1 cellular context compared by ENCODE assay signal in the genomic region with DNA sequence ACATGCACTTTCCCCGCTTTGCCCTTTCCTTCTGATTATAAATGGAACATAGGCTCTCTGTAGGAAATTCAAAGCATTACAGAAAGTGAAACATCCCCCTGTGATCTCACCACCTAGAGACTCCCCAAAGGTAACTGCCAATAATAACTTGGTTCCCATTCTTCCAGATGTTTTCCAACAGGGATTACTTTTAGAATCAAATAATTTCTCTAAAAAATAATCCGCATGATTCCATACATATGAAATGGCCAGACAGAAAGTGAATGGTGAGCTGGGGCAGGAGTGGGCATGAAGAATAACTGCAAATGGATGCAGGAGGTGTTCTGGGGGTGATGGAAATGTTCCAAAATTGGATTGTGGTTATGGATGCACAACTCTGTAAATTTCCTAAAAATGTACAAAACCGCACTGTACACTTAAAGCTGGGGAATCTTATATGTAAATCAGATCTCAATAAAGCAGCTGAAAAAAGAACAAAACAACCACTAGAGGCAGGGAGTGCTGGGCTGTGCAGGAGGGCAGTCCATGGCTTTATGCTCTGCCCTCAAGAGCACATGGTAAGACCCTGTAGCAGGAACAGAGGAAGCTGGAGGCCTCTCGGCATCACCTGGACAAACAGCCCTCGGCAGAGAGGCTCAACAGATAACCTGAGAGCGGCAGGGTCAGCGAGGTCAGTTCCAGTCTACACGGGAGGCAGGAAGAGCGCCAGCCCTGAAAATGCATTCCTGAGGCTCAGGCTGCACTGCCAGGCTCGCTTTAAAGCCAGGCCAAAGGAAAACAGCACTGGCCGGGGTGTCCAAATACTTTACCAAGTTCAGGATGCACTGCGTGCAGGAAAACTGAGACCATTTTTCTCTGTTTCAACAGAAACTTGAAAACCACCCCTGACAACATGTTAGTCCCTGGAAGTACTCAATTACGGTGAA.
A peak's percentile ranks its signal among the peaks of the same experiment; 100 is the strongest.
TF ChIP-seq lines count a peak whose summit lies in the region.

No MANE protein-coding gene starts in this region.

TF ChIP-seq in HepG2, 621 proteins besides CTCF, POLR2A, EP300 and RAD21 (continued from another document and continues in another):
- TF ChIP-seq ZNF777 (CRISPR knock-in tag; IDR thresholded peaks at IDR 0.05) = no peak
- no peak for TF ChIP-seq ATRX (CRISPR knock-in tag; IDR thresholded peaks at IDR 0.05; ENCODE audit: borderline replicate concordance)
- TF ChIP-seq, protein P1, sequence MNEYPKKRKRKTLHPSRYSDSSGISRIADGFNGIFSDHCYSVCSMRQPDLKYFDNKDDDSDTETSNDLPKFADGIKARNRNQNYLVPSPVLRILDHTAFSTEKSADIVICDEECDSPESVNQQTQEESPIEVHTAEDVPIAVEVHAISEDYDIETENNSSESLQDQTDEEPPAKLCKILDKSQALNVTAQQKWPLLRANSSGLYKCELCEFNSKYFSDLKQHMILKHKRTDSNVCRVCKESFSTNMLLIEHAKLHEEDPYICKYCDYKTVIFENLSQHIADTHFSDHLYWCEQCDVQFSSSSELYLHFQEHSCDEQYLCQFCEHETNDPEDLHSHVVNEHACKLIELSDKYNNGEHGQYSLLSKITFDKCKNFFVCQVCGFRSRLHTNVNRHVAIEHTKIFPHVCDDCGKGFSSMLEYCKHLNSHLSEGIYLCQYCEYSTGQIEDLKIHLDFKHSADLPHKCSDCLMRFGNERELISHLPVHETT (CRISPR knock-in tag; conservative IDR thresholded peaks at IDR 0.05) = no peak; the same call in 1 of the 2 replicates
- TF ChIP-seq, protein P2, sequence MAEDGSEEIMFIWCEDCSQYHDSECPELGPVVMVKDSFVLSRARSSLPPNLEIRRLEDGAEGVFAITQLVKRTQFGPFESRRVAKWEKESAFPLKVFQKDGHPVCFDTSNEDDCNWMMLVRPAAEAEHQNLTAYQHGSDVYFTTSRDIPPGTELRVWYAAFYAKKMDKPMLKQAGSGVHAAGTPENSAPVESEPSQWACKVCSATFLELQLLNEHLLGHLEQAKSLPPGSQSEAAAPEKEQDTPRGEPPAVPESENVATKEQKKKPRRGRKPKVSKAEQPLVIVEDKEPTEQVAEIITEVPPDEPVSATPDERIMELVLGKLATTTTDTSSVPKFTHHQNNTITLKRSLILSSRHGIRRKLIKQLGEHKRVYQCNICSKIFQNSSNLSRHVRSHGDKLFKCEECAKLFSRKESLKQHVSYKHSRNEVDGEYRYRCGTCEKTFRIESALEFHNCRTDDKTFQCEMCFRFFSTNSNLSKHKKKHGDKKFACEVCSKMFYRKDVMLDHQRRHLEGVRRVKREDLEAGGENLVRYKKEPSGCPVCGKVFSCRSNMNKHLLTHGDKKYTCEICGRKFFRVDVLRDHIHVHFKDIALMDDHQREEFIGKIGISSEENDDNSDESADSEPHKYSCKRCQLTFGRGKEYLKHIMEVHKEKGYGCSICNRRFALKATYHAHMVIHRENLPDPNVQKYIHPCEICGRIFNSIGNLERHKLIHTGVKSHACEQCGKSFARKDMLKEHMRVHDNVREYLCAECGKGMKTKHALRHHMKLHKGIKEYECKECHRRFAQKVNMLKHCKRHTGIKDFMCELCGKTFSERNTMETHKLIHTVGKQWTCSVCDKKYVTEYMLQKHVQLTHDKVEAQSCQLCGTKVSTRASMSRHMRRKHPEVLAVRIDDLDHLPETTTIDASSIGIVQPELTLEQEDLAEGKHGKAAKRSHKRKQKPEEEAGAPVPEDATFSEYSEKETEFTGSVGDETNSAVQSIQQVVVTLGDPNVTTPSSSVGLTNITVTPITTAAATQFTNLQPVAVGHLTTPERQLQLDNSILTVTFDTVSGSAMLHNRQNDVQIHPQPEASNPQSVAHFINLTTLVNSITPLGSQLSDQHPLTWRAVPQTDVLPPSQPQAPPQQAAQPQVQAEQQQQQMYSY (CRISPR knock-in tag; IDR thresholded peaks at IDR 0.05) = peak; percentile 34; the same call in 1 of the 2 replicates
- TF ChIP-seq, protein P3, sequence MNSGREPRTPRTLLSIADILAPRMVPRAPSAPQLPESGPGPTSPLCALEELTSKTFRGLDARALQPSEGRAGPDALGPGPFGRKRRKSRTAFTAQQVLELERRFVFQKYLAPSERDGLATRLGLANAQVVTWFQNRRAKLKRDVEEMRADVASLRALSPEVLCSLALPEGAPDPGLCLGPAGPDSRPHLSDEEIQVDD (CRISPR knock-in tag; IDR thresholded peaks at IDR 0.05; ENCODE audit: borderline replicate concordance) = no peak
- TF ChIP-seq ZNF660 (CRISPR knock-in tag; IDR thresholded peaks at IDR 0.05; ENCODE audit: borderline replicate concordance, low read depth) = no peak
- no peak for TF ChIP-seq ZNF326 (CRISPR knock-in tag; IDR thresholded peaks at IDR 0.05; ENCODE audit: borderline replicate concordance)
- peak; percentile 48; the same call in 1 of the 2 replicates for TF ChIP-seq ZNF253 (CRISPR knock-in tag; IDR thresholded peaks at IDR 0.05; ENCODE audit: borderline replicate concordance)
- 0 out of 2 replicates have a peak, but pooled peaks have one; percentile 52 for TF ChIP-seq PHF8 (CRISPR knock-in tag; IDR thresholded peaks at IDR 0.05)
- peak; percentile 88 for TF ChIP-seq CBX1 (IDR thresholded peaks at IDR 0.05; ENCODE audit: low read depth)
- TF ChIP-seq GABPA (IDR thresholded peaks at IDR 0.05; ENCODE audit: low read depth, low read length) = no peak
- TF ChIP-seq GABPA (CRISPR knock-in tag; IDR thresholded peaks at IDR 0.05; ENCODE audit: low read depth) = peak; percentile 60
- TF ChIP-seq, protein P4, sequence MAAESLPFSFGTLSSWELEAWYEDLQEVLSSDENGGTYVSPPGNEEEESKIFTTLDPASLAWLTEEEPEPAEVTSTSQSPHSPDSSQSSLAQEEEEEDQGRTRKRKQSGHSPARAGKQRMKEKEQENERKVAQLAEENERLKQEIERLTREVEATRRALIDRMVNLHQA (CRISPR knock-in tag; IDR thresholded peaks at IDR 0.05) = no peak
- no peak for TF ChIP-seq ZNF878 (CRISPR knock-in tag; IDR thresholded peaks at IDR 0.05)
- TF ChIP-seq, protein P5, sequence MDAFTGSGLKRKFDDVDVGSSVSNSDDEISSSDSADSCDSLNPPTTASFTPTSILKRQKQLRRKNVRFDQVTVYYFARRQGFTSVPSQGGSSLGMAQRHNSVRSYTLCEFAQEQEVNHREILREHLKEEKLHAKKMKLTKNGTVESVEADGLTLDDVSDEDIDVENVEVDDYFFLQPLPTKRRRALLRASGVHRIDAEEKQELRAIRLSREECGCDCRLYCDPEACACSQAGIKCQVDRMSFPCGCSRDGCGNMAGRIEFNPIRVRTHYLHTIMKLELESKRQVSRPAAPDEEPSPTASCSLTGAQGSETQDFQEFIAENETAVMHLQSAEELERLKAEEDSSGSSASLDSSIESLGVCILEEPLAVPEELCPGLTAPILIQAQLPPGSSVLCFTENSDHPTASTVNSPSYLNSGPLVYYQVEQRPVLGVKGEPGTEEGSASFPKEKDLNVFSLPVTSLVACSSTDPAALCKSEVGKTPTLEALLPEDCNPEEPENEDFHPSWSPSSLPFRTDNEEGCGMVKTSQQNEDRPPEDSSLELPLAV (CRISPR knock-in tag; conservative IDR thresholded peaks at IDR 0.05; ENCODE audit: low read depth) = no peak
- TF ChIP-seq ZNF496 (CRISPR knock-in tag; IDR thresholded peaks at IDR 0.05; ENCODE audit: insufficient replicate concordance) = no peak
- TF ChIP-seq NR2C2 (CRISPR knock-in tag; IDR thresholded peaks at IDR 0.05; ENCODE audit: borderline replicate concordance) = peak; percentile 73
- TF ChIP-seq ZNF530 (CRISPR knock-in tag; IDR thresholded peaks at IDR 0.05; ENCODE audit: low read depth) = no peak
- TF ChIP-seq, protein P6, sequence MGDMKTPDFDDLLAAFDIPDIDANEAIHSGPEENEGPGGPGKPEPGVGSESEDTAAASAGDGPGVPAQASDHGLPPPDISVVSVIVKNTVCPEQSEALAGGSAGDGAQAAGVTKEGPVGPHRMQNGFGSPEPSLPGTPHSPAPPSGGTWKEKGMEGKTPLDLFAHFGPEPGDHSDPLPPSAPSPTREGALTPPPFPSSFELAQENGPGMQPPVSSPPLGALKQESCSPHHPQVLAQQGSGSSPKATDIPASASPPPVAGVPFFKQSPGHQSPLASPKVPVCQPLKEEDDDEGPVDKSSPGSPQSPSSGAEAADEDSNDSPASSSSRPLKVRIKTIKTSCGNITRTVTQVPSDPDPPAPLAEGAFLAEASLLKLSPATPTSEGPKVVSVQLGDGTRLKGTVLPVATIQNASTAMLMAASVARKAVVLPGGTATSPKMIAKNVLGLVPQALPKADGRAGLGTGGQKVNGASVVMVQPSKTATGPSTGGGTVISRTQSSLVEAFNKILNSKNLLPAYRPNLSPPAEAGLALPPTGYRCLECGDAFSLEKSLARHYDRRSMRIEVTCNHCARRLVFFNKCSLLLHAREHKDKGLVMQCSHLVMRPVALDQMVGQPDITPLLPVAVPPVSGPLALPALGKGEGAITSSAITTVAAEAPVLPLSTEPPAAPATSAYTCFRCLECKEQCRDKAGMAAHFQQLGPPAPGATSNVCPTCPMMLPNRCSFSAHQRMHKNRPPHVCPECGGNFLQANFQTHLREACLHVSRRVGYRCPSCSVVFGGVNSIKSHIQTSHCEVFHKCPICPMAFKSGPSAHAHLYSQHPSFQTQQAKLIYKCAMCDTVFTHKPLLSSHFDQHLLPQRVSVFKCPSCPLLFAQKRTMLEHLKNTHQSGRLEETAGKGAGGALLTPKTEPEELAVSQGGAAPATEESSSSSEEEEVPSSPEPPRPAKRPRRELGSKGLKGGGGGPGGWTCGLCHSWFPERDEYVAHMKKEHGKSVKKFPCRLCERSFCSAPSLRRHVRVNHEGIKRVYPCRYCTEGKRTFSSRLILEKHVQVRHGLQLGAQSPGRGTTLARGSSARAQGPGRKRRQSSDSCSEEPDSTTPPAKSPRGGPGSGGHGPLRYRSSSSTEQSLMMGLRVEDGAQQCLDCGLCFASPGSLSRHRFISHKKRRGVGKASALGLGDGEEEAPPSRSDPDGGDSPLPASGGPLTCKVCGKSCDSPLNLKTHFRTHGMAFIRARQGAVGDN (CRISPR knock-in tag; IDR thresholded peaks at IDR 0.05) = peak; percentile 97
- no peak for TF ChIP-seq RBM39 (IDR thresholded peaks at IDR 0.05; ENCODE audit: low read depth, low read length, poor library complexity, severe bottlenecking)
- peak; percentile 59; the same call in 1 of the 2 replicates for TF ChIP-seq ZNF317 (CRISPR knock-in tag; IDR thresholded peaks at IDR 0.05)
- no peak for TF ChIP-seq MEIS1 (CRISPR knock-in tag; IDR thresholded peaks at IDR 0.05; ENCODE audit: borderline replicate concordance)
- TF ChIP-seq, protein P7, sequence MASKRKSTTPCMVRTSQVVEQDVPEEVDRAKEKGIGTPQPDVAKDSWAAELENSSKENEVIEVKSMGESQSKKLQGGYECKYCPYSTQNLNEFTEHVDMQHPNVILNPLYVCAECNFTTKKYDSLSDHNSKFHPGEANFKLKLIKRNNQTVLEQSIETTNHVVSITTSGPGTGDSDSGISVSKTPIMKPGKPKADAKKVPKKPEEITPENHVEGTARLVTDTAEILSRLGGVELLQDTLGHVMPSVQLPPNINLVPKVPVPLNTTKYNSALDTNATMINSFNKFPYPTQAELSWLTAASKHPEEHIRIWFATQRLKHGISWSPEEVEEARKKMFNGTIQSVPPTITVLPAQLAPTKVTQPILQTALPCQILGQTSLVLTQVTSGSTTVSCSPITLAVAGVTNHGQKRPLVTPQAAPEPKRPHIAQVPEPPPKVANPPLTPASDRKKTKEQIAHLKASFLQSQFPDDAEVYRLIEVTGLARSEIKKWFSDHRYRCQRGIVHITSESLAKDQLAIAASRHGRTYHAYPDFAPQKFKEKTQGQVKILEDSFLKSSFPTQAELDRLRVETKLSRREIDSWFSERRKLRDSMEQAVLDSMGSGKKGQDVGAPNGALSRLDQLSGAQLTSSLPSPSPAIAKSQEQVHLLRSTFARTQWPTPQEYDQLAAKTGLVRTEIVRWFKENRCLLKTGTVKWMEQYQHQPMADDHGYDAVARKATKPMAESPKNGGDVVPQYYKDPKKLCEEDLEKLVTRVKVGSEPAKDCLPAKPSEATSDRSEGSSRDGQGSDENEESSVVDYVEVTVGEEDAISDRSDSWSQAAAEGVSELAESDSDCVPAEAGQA (IDR thresholded peaks at IDR 0.05; ENCODE audit: low read depth) = no peak
- TF ChIP-seq, protein P7 (CRISPR knock-in tag; IDR thresholded peaks at IDR 0.05; ENCODE audit: borderline replicate concordance) = no peak
- TF ChIP-seq, protein P8, sequence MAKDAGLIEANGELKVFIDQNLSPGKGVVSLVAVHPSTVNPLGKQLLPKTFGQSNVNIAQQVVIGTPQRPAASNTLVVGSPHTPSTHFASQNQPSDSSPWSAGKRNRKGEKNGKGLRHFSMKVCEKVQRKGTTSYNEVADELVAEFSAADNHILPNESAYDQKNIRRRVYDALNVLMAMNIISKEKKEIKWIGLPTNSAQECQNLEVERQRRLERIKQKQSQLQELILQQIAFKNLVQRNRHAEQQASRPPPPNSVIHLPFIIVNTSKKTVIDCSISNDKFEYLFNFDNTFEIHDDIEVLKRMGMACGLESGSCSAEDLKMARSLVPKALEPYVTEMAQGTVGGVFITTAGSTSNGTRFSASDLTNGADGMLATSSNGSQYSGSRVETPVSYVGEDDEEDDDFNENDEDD (CRISPR knock-in tag; IDR thresholded peaks at IDR 0.05; ENCODE audit: borderline replicate concordance) = peak; percentile 87
- TF ChIP-seq TBP (CRISPR knock-in tag; IDR thresholded peaks at IDR 0.05) = no peak
- no peak for TF ChIP-seq KAT2B (IDR thresholded peaks at IDR 0.05; ENCODE audit: borderline replicate concordance, low read depth, low read length)
- no peak for TF ChIP-seq ZNF101 (CRISPR knock-in tag; IDR thresholded peaks at IDR 0.05; ENCODE audit: borderline replicate concordance, low read depth)
- TF ChIP-seq, protein P9, sequence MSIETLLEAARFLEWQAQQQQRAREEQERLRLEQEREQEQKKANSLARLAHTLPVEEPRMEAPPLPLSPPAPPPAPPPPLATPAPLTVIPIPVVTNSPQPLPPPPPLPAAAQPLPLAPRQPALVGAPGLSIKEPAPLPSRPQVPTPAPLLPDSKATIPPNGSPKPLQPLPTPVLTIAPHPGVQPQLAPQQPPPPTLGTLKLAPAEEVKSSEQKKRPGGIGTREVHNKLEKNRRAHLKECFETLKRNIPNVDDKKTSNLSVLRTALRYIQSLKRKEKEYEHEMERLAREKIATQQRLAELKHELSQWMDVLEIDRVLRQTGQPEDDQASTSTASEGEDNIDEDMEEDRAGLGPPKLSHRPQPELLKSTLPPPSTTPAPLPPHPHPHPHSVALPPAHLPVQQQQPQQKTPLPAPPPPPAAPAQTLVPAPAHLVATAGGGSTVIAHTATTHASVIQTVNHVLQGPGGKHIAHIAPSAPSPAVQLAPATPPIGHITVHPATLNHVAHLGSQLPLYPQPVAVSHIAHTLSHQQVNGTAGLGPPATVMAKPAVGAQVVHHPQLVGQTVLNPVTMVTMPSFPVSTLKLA (IDR thresholded peaks at IDR 0.05) = peak; percentile 44
- TF ChIP-seq ZNF333 (CRISPR knock-in tag; IDR thresholded peaks at IDR 0.05; ENCODE audit: borderline replicate concordance) = no peak
- TF ChIP-seq MZF1 (CRISPR knock-in tag; IDR thresholded peaks at IDR 0.05; ENCODE audit: borderline replicate concordance) = no peak
